1 cellular context compared by ENCODE assay signal in the genomic region with DNA sequence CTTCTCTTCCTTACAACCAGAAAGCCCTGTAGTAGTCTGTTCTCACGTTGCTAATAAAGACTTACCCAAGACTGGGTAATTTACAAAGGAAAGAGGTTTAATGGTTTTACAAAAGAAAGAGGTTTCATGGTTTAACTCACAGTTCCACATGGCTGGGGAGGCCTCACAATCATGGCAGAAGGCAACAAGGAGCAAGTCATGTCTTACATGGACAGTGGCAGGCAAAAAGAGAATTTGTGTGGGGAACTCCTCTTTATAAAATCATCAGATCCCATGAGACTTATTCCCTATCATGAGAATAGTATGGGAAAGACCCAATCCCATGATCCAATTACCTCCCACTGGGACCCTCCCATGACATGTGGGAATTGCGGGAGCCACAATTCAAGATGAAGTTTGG.
TF ChIP-seq lines count a peak whose summit lies in the region.

No MANE protein-coding gene starts in this region.

TF ChIP-seq in A549, 52 proteins besides CTCF, POLR2A, EP300 and RAD21 (continued from another document):
- TF ChIP-seq MAZ (IDR thresholded peaks at IDR 0.05; ENCODE audit: borderline replicate concordance, low read depth, low read length) (no peak), RCOR1 (IDR thresholded peaks at IDR 0.05; ENCODE audit: low read depth, low read length) (no peak), FOXS1 (CRISPR knock-in tag; IDR thresholded peaks at IDR 0.05) (no peak), RARB (CRISPR knock-in tag; IDR thresholded peaks at IDR 0.05) (no peak), MAFK (IDR thresholded peaks at IDR 0.05; ENCODE audit: partially characterized antibody) (no peak), EHF (CRISPR knock-in tag; IDR thresholded peaks at IDR 0.05) (no peak), MYC (IDR thresholded peaks at IDR 0.05; ENCODE audit: borderline replicate concordance, low read length) (no peak), KDM1A (IDR thresholded peaks at IDR 0.05; ENCODE audit: low read depth) (no peak), CBX2 (IDR thresholded peaks at IDR 0.05; ENCODE audit: borderline replicate concordance, low read depth) (no peak), EHMT2 (IDR thresholded peaks at IDR 0.05; ENCODE audit: low read depth) (no peak), TFCP2L1 (CRISPR knock-in tag; IDR thresholded peaks at IDR 0.05) (no peak)
- TF ChIP-seq, protein P1, sequence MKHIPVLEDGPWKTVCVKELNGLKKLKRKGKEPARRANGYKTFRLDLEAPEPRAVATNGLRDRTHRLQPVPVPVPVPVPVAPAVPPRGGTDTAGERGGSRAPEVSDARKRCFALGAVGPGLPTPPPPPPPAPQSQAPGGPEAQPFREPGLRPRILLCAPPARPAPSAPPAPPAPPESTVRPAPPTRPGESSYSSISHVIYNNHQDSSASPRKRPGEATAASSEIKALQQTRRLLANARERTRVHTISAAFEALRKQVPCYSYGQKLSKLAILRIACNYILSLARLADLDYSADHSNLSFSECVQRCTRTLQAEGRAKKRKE (CRISPR knock-in tag; IDR thresholded peaks at IDR 0.05; ENCODE audit: low read depth) = no peak
- TF ChIP-seq, protein P2, sequence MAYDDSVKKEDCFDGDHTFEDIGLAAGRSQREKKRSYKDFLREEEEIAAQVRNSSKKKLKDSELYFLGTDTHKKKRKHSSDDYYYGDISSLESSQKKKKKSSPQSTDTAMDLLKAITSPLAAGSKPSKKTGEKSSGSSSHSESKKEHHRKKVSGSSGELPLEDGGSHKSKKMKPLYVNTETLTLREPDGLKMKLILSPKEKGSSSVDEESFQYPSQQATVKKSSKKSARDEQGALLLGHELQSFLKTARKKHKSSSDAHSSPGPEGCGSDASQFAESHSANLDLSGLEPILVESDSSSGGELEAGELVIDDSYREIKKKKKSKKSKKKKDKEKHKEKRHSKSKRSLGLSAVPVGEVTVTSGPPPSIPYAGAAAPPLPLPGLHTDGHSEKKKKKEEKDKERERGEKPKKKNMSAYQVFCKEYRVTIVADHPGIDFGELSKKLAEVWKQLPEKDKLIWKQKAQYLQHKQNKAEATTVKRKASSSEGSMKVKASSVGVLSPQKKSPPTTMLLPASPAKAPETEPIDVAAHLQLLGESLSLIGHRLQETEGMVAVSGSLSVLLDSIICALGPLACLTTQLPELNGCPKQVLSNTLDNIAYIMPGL (CRISPR knock-in tag; IDR thresholded peaks at IDR 0.05; ENCODE audit: borderline replicate concordance) = no peak
- TF ChIP-seq, protein P3, sequence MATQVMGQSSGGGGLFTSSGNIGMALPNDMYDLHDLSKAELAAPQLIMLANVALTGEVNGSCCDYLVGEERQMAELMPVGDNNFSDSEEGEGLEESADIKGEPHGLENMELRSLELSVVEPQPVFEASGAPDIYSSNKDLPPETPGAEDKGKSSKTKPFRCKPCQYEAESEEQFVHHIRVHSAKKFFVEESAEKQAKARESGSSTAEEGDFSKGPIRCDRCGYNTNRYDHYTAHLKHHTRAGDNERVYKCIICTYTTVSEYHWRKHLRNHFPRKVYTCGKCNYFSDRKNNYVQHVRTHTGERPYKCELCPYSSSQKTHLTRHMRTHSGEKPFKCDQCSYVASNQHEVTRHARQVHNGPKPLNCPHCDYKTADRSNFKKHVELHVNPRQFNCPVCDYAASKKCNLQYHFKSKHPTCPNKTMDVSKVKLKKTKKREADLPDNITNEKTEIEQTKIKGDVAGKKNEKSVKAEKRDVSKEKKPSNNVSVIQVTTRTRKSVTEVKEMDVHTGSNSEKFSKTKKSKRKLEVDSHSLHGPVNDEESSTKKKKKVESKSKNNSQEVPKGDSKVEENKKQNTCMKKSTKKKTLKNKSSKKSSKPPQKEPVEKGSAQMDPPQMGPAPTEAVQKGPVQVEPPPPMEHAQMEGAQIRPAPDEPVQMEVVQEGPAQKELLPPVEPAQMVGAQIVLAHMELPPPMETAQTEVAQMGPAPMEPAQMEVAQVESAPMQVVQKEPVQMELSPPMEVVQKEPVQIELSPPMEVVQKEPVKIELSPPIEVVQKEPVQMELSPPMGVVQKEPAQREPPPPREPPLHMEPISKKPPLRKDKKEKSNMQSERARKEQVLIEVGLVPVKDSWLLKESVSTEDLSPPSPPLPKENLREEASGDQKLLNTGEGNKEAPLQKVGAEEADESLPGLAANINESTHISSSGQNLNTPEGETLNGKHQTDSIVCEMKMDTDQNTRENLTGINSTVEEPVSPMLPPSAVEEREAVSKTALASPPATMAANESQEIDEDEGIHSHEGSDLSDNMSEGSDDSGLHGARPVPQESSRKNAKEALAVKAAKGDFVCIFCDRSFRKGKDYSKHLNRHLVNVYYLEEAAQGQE (IDR thresholded peaks at IDR 0.05) = no peak
- TF ChIP-seq, protein P4, sequence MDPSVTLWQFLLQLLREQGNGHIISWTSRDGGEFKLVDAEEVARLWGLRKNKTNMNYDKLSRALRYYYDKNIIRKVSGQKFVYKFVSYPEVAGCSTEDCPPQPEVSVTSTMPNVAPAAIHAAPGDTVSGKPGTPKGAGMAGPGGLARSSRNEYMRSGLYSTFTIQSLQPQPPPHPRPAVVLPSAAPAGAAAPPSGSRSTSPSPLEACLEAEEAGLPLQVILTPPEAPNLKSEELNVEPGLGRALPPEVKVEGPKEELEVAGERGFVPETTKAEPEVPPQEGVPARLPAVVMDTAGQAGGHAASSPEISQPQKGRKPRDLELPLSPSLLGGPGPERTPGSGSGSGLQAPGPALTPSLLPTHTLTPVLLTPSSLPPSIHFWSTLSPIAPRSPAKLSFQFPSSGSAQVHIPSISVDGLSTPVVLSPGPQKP (IDR thresholded peaks at IDR 0.05; ENCODE audit: low read depth, low read length) = no peak
